16 cellular contexts compared by ENCODE assay signal in genomic region chr4:150332961-150333360, GRCh38.
DNase-seq lines count a peak whose midpoint lies in the region; ATAC-seq and FAIRE-seq lines count a peak whose summit lies in the region.
"Had no signal": no experiment of that assay in that cellular context is flagged by ENCODE, and none has a peak within 500 bp of the region (broad histone marks: within the 10 kb centered on the region; RNA-seq: fewer than 3 reads in every experiment).

No MANE protein-coding gene starts in this region.

- intact Hi-C loops in left ventricle myocardium superior (cut with micrococcal nuclease): no loop called here
- intact Hi-C loops in Right ventricle myocardium inferior (cut with DNase I): no loop called here

- no peak for DNase-seq in left ventricle myocardium superior
- no peak for DNase-seq in Right ventricle myocardium inferior (ENCODE audit: missing footprints)
- DNase-seq in NCI-H510A treated with DMSO at 0.1 percent for 48 hours (lab: John Stamatoyannopoulos, UW): no peak
- DNase-seq: 8988T; AML-193; Caco-2; Calu3; CD4-positive, alpha-beta T cell; CD8-positive, alpha-beta T cell; DMS79 treated with DMSO at 0.1 percent for 48 hours; GDM1 had no signal

- ATAC-seq in left ventricle myocardium superior (peak; percentile 36), Right ventricle myocardium inferior (no peak), GM21576 (IDR thresholded peaks at IDR 0.05; ENCODE audit: unreplicated experiment) (no peak)
- ATAC-seq: A549; CD8-positive, alpha-beta T cell; GM12878 had no signal

- FAIRE-seq in G401.6 (lab: Jason Lieb, UNC): peak; percentile 75
- FAIRE-seq: A549, GM12878, GM12892 had no signal
